ENCODE assay signal across 11 cellular contexts in genomic region chr3:121599900-121600299, GRCh38. TPM values are rescaled to one million over a fixed set of nuclear protein-coding genes. Genes with fewer than 3 reads are reported as not detected.
"Had no signal": no experiment of that assay in that cellular context is flagged by ENCODE, and none has a peak within 500 bp of the region (broad histone marks: within the 10 kb centered on the region; RNA-seq: fewer than 3 reads in every experiment).

No MANE protein-coding gene starts in this region.

RNA-seq across cellular contexts. Expression of gene FBXO40, which starts 6.7 kb away (rescaled TPM):
- total RNA-seq: activated CD4-positive, alpha-beta memory T cell treated with anti-CD3 and anti-CD28 coated beads, Interleukin-2, amount 10 ng/mL, durations not matched to agents 7 days and 5 days; activated CD4-positive, alpha-beta T cell treated with anti-CD3 and anti-CD28 coated beads for 36 hours; activated CD4-positive, alpha-beta T cell treated with anti-CD3 and anti-CD28 coated beads, Interleukin-2, amount 10 ng/mL, durations not matched to agents 7 days and 5 days; activated CD8-positive, alpha-beta memory T cell treated with anti-CD3 and anti-CD28 coated beads, Interleukin-2, amount 10 ng/mL, durations not matched to agents 7 days and 5 days; activated CD8-positive, alpha-beta T cell treated with anti-CD3 and anti-CD28 coated beads, Interleukin-2, amount 10 ng/mL, durations not matched to agents 7 days and 5 days; activated naive CD8-positive, alpha-beta T cell treated with anti-CD3 and anti-CD28 coated beads, Interleukin-2, amount 10 ng/mL, durations not matched to agents 7 days and 5 days; activated T-helper 2 cell treated with anti-CD3 and anti-CD28 coated beads, Interferon-gamma antibody, Interleukin-2, Interleukin-4, amounts not matched to agents 10 μg/mL and 5 μg/mL and 100 μg/mL, durations not matched to agents 14 hours and 24 hours and 36 hours; ascending aorta; bronchial epithelial cell had no signal

RNA-seq across cellular contexts. Expression of gene ARGFX, which starts 32.2 kb away (rescaled TPM):
- total RNA-seq: activated CD4-positive, alpha-beta memory T cell treated with anti-CD3 and anti-CD28 coated beads, Interleukin-2, amount 10 ng/mL, durations not matched to agents 7 days and 5 days; activated CD4-positive, alpha-beta T cell treated with anti-CD3 and anti-CD28 coated beads for 36 hours; activated CD4-positive, alpha-beta T cell treated with anti-CD3 and anti-CD28 coated beads, Interleukin-2, amount 10 ng/mL, durations not matched to agents 7 days and 5 days; activated CD8-positive, alpha-beta memory T cell treated with anti-CD3 and anti-CD28 coated beads, Interleukin-2, amount 10 ng/mL, durations not matched to agents 7 days and 5 days; activated CD8-positive, alpha-beta T cell treated with anti-CD3 and anti-CD28 coated beads, Interleukin-2, amount 10 ng/mL, durations not matched to agents 7 days and 5 days; activated naive CD8-positive, alpha-beta T cell treated with anti-CD3 and anti-CD28 coated beads, Interleukin-2, amount 10 ng/mL, durations not matched to agents 7 days and 5 days; activated T-helper 2 cell treated with anti-CD3 and anti-CD28 coated beads, Interferon-gamma antibody, Interleukin-2, Interleukin-4, amounts not matched to agents 10 μg/mL and 5 μg/mL and 100 μg/mL, durations not matched to agents 14 hours and 24 hours and 36 hours; ascending aorta; bronchial epithelial cell; cardiac muscle cell had no signal
- polyA plus RNA-seq: adipose tissue, cardiac muscle cell had no signal

RNA-seq across cellular contexts. Expression of gene POLQ, which starts 54.1 kb away (rescaled TPM):
- total RNA-seq: ascending aorta had no signal
